In genomic region chr14:40074169-40074568, GRCh38 we compare ENCODE assay signal across 26 cellular contexts.
"Had no signal": no experiment of that assay in that cellular context is flagged by ENCODE, and none has a peak within 500 bp of the region (broad histone marks: within the 10 kb centered on the region; RNA-seq: fewer than 3 reads in every experiment).

No MANE protein-coding gene starts in this region.

- ATAC-seq: activated naive CD4-positive, alpha-beta T cell treated with anti-CD3 and anti-CD28 coated beads, Interleukin-2, amount 50 U/mL, for 72 hours; activated naive CD8-positive, alpha-beta T cell treated with anti-CD3 and anti-CD28 coated beads, Interleukin-2, amount 50 U/mL, for 24 hours; activated T-cell treated with anti-CD3 and anti-CD28 coated beads, Interleukin-2, amount 50 U/mL, for 4 hours; body of pancreas; PC-3; T-cell had no signal

- H3K27me3 ChIP-seq: ascending aorta, body of pancreas had no signal

- H3K9me3 ChIP-seq: ascending aorta, body of pancreas had no signal

- FAIRE-seq: bronchial epithelial cell, RCC 7860, TTC549 had no signal

- H3K4me3 ChIP-seq: ascending aorta, body of pancreas had no signal

- DNase-seq: activated CD4-positive, alpha-beta memory T cell treated with anti-CD3 and anti-CD28 coated beads for 36 hours; activated CD4-positive, alpha-beta T cell treated with anti-CD3 and anti-CD28 coated beads, Interleukin-2, amount 10 ng/mL, durations not matched to agents 7 days and 5 days; activated CD4-positive, CD25-positive, alpha-beta regulatory T cell; activated CD8-positive, alpha-beta memory T cell treated with anti-CD3 and anti-CD28 coated beads for 24 hours; activated effector memory CD4-positive, alpha-beta T cell treated with anti-CD3 and anti-CD28 coated beads, Interleukin-2, amount 50 U/mL, for 16 hours; activated naive CD4-positive, alpha-beta T cell treated with Interleukin-2 at 50 U/mL for 16 hours; activated naive CD8-positive, alpha-beta T cell treated with anti-CD3 and anti-CD28 coated beads, Interleukin-2, amount 50 U/mL, for 24 hours; activated T-cell treated with anti-CD3 and anti-CD28 coated beads, Interleukin-2, amount 50 U/mL, for 4 hours; amniotic stem cell; body of pancreas; central memory CD4-positive, alpha-beta T cell; NCI-H1048; NCI-H146; NCI-H1930; NCI-H510A treated with DMSO at 0.1 percent for 48 hours; NCI-H69; PC-3; SIG-M5; T-cell; T-helper 2 cell; T1000 had no signal

- H3K27ac ChIP-seq: ascending aorta, body of pancreas had no signal

- H3K36me3 ChIP-seq: ascending aorta had no signal

- H3K4me1 ChIP-seq: ascending aorta, body of pancreas had no signal
